In genomic region chr5:156800982-156801381, GRCh38 we compare ENCODE assay signal across 35 cellular contexts. TPM values are rescaled to one million over a fixed set of nuclear protein-coding genes. Genes with fewer than 3 reads are reported as not detected.
A peak's percentile ranks its signal among the peaks of the same experiment; 100 is the strongest.
DNase-seq lines count a peak whose midpoint lies in the region; ATAC-seq, FAIRE-seq and TF ChIP-seq lines count a peak whose summit lies in the region.
"Had no signal": no experiment of that assay in that cellular context is flagged by ENCODE, and none has a peak within 500 bp of the region (broad histone marks: within the 10 kb centered on the region; RNA-seq: fewer than 3 reads in every experiment).

No MANE protein-coding gene starts in this region.

- no peaks in the 10 kb centered on the region; a peak in 1 of 5 replicates for H3K27me3 ChIP-seq in HepG2 (ENCODE audit: control insufficient read depth in 1 of 2, insufficient read depth in 2 of 2, low read length in 2 of 2)
- no peaks in the 10 kb centered on the region for H3K27me3 ChIP-seq in right lobe of liver
- H3K27me3 ChIP-seq in iPS-18a (ENCODE audit: control insufficient read depth, insufficient read depth, low read length), result no peaks in the 10 kb centered on the region
- H3K27me3 ChIP-seq in CD8-positive, alpha-beta T cell (ENCODE audit: insufficient read depth, low read length), result no peaks in the 10 kb centered on the region
- H3K27me3 ChIP-seq: ascending aorta, BLaER1, cardiac muscle cell, esophagus muscularis mucosa, foreskin keratinocyte, heart right ventricle, sigmoid colon, upper lobe of left lung had no signal

- no peak for FAIRE-seq in HepG2 (lab: Jason Lieb, UNC)
- FAIRE-seq: K562 had no signal

- no peaks in the 10 kb centered on the region for H3K9me3 Mint-ChIP-seq in CD8-positive, alpha-beta T cell
- H3K9me3 Mint-ChIP-seq: stimulated activated memory B cell treated with anti-CD40 and anti-IgM and Interleukin-4, amounts not matched to agents 10 μg/mL and 1 μg/mL and 100 μg/mL, for 72 hours had no signal

- TF ChIP-seq EP300 in HepG2 (IDR thresholded peaks at IDR 0.05; ENCODE audit: low read depth in 2 of 2, low read length in 2 of 2) (no peak), HepG2 (CRISPR knock-in tag; IDR thresholded peaks at IDR 0.05; ENCODE audit: borderline replicate concordance) (no peak)

- no TSS peak for BruUV-seq in HepG2 (replicated peaks; lab: Mats Ljungman, UMichigan)

- 0 out of 2 replicates have a peak, but pooled peaks have one; percentile 10 for TF ChIP-seq CTCF in HepG2 (CRISPR knock-in tag; IDR thresholded peaks at IDR 0.05)
- no peak for TF ChIP-seq CTCF in right lobe of liver (IDR thresholded peaks at IDR 0.05)
- TF ChIP-seq CTCF in CD8-positive, alpha-beta T cell (IDR thresholded peaks at IDR 0.05), result no peak

- no peak for DNase-seq in HepG2 (ENCODE audit: low spot score)
- no peak for DNase-seq in right lobe of liver
- peak; percentile 54 for DNase-seq in NCI-H69 (lab: John Stamatoyannopoulos, UW)
- no peak for DNase-seq in CD8-positive, alpha-beta T cell
- DNase-seq in activated CD4-positive, alpha-beta T cell treated with anti-CD3 and anti-CD28 coated beads, Interleukin-2, amount 50 U/mL, for 1 hour, result no peak
- DNase-seq: activated CD4-positive, alpha-beta T cell treated with anti-CD3 and anti-CD28 coated beads, Interleukin-2, amount 50 U/mL, for 4 hours; activated CD4-positive, CD25-positive, alpha-beta regulatory T cell; activated CD8-positive, alpha-beta memory T cell treated with anti-CD3 and anti-CD28 coated beads, Interleukin-2, amount 50 U/mL, for 48 hours; activated naive CD8-positive, alpha-beta T cell treated with anti-CD3 and anti-CD28 coated beads, Interleukin-2, amount 10 ng/mL, durations not matched to agents 7 days and 5 days; cortex of kidney; DND-41; foreskin keratinocyte; heart right ventricle; left colon; mammary epithelial cell; MG63; NCI-H1436; NCI-H2107; NCI-H446; NK-92 treated with Interleukin-12 subunit alpha and Interleukin-12 subunit beta, amount 100 ng/mL, for 24 hours; PC-9; SHP77; sigmoid colon; stimulated activated CD4-positive, alpha-beta T cell treated with anti-CD3 and anti-CD28 coated beads, Interleukin-4, amount 100 ng/mL, for 4 hours; SW 1271; upper lobe of left lung had no signal

- POLR2A ChIA-PET in HepG2 (lab: Yijun Ruan, JAX), result no interaction called here
- POLR2A ChIA-PET in CD8-positive, alpha-beta T cell (lab: Charles Lee), result no interaction called here

- ATAC-seq in HepG2, result no peak
- no peak for ATAC-seq in right lobe of liver
- ATAC-seq in GM19395 (IDR thresholded peaks at IDR 0.05; ENCODE audit: unreplicated experiment), result no peak
- ATAC-seq in CD8-positive, alpha-beta T cell, result no peak
- ATAC-seq: foreskin keratinocyte; heart right ventricle; K562; left colon; stimulated activated memory B cell treated with anti-CD40 and anti-IgM and Interleukin-4, amounts not matched to agents 10 μg/mL and 1 μg/mL and 100 μg/mL, for 72 hours had no signal

- no peak overlapping the region for H3K9ac ChIP-seq in HepG2 (ENCODE audit: insufficient read depth, low read depth, low read length)
- H3K9ac ChIP-seq in iPS-18a (ENCODE audit: low read length), result peak overlapping the region; percentile 36
- H3K9ac ChIP-seq: BLaER1 had no signal

- no peaks in the 10 kb centered on the region for H3K36me3 Mint-ChIP-seq in CD8-positive, alpha-beta T cell
- H3K36me3 Mint-ChIP-seq: stimulated activated memory B cell treated with anti-CD40 and anti-IgM and Interleukin-4, amounts not matched to agents 10 μg/mL and 1 μg/mL and 100 μg/mL, for 72 hours had no signal

- H3K27me3 Mint-ChIP-seq in CD8-positive, alpha-beta T cell (ENCODE audit: low read depth), result peaks cover 10% of the 10 kb centered on the region

- H4K20me1 ChIP-seq in HepG2 (ENCODE audit: insufficient read depth, low read length), result no peaks in the 10 kb centered on the region
- H4K20me1 ChIP-seq: BLaER1 had no signal

- H3K4me1 Mint-ChIP-seq in CD8-positive, alpha-beta T cell (ENCODE audit: low read depth), result no peaks in the 10 kb centered on the region
- H3K4me1 Mint-ChIP-seq: stimulated activated memory B cell treated with anti-CD40 and anti-IgM and Interleukin-4, amounts not matched to agents 10 μg/mL and 1 μg/mL and 100 μg/mL, for 72 hours had no signal

- no peaks in the 10 kb centered on the region for H3K36me3 ChIP-seq in HepG2 (replicated peaks in 1 of 2; ENCODE audit: control insufficient read depth in 1 of 2, insufficient read depth in 2 of 2, low read length in 2 of 2)
- H3K36me3 ChIP-seq in right lobe of liver, result no peaks in the 10 kb centered on the region
- H3K36me3 ChIP-seq in iPS-18a (ENCODE audit: control insufficient read depth, low read depth, low read length), result no peaks in the 10 kb centered on the region
- no peaks in the 10 kb centered on the region for H3K36me3 ChIP-seq in CD8-positive, alpha-beta T cell (ENCODE audit: insufficient read depth, low read length)
- H3K36me3 ChIP-seq: ascending aorta, BLaER1, cardiac muscle cell, esophagus muscularis mucosa, heart right ventricle, MG63, prostate gland, sigmoid colon, upper lobe of left lung had no signal

- intact Hi-C loops in HepG2 (cut with micrococcal nuclease; ENCODE audit: unreplicated experiment) (no loop called here), right lobe of liver (cut with DNase I) (no loop called here)
- intact Hi-C loops in CD8-positive, alpha-beta T cell (cut with DNase I, micrococcal nuclease), result no loop called here

- H3K4me2 ChIP-seq in HepG2 (ENCODE audit: low read depth, low read length), result no peak overlapping the region
- H3K4me2 ChIP-seq: BLaER1, PC-9 had no signal

- H2AFZ ChIP-seq in HepG2 (ENCODE audit: low read length), result no peak overlapping the region
- H2AFZ ChIP-seq: PC-9 had no signal

- in situ Hi-C loops in HepG2 (cut with HindIII; ENCODE audit: extremely low pct_ligation_motif_present, low pct_unique_long_range_greater_than_20kb), result no loop called here

- CTCF ChIA-PET in HepG2 (lab: Yijun Ruan, JAX; ENCODE audit: low intra/inter-chr PET ratio, low total read pairs), result no interaction called here
- CTCF ChIA-PET in CD8-positive, alpha-beta T cell (lab: Charles Lee), result no interaction called here

- H3K79me2 ChIP-seq in HepG2 (ENCODE audit: insufficient read depth, low read length), result no peaks in the 10 kb centered on the region

- H3K4me3 Mint-ChIP-seq in CD8-positive, alpha-beta T cell, result no peak overlapping the region
- H3K4me3 Mint-ChIP-seq: activated naive CD8-positive, alpha-beta T cell treated with anti-CD3 and anti-CD28 coated beads, Interleukin-2, amount 10 ng/mL, durations not matched to agents 7 days and 5 days; stimulated activated memory B cell treated with anti-CD40 and anti-IgM and Interleukin-4, amounts not matched to agents 10 μg/mL and 1 μg/mL and 100 μg/mL, for 72 hours had no signal

- H3K27ac ChIP-seq in HepG2 (ENCODE audit: extremely low read length, insufficient read depth, low read length) (no peak overlapping the region), right lobe of liver (no peak overlapping the region), iPS-18a (ENCODE audit: low read length) (peak overlapping the region; percentile 43)
- no peak overlapping the region for H3K27ac ChIP-seq in CD8-positive, alpha-beta T cell (ENCODE audit: low read depth, low read length)
- H3K27ac ChIP-seq: ascending aorta, BLaER1, cardiac muscle cell, esophagus muscularis mucosa, foreskin keratinocyte, heart right ventricle, PC-9, prostate gland, sigmoid colon, upper lobe of left lung had no signal

- no peaks in the 10 kb centered on the region for H3K4me1 ChIP-seq in HepG2 (ENCODE audit: insufficient read depth, low read length)
- no peaks in the 10 kb centered on the region for H3K4me1 ChIP-seq in right lobe of liver
- peaks cover 64% of the 10 kb centered on the region for H3K4me1 ChIP-seq in iPS-18a (ENCODE audit: control insufficient read depth, low read depth, low read length)
- no peaks in the 10 kb centered on the region for H3K4me1 ChIP-seq in CD8-positive, alpha-beta T cell (ENCODE audit: insufficient read depth, low read length)
- H3K4me1 ChIP-seq: ascending aorta, BLaER1, esophagus muscularis mucosa, foreskin keratinocyte, prostate gland, sigmoid colon, upper lobe of left lung had no signal

- TF ChIP-seq POLR2A in HepG2 (IDR thresholded peaks at IDR 0.05; ENCODE audit: insufficient read depth in 1 of 2, low read depth in 2 of 2, low read length in 2 of 2) (no peak), right lobe of liver (IDR thresholded peaks at IDR 0.05) (no peak)

- no peak overlapping the region for H3K27ac Mint-ChIP-seq in CD8-positive, alpha-beta T cell
- H3K27ac Mint-ChIP-seq: activated naive CD8-positive, alpha-beta T cell treated with anti-CD3 and anti-CD28 coated beads, Interleukin-2, amount 10 ng/mL, durations not matched to agents 7 days and 5 days; stimulated activated memory B cell treated with anti-CD40 and anti-IgM and Interleukin-4, amounts not matched to agents 10 μg/mL and 1 μg/mL and 100 μg/mL, for 72 hours had no signal

- no peak for TF ChIP-seq RAD21 in HepG2 (CRISPR knock-in tag; IDR thresholded peaks at IDR 0.05)

- H3K4me3 ChIP-seq in HepG2 (replicated peaks in 1 of 3; ENCODE audit: insufficient read depth in 1 of 3, low read depth in 2 of 3, low read length in 3 of 3), result no peak overlapping the region
- no peak overlapping the region for H3K4me3 ChIP-seq in right lobe of liver
- H3K4me3 ChIP-seq in iPS-18a (ENCODE audit: low read length), result no peak overlapping the region
- H3K4me3 ChIP-seq in CD8-positive, alpha-beta T cell (ENCODE audit: low read depth, low read length), result no peak overlapping the region
- H3K4me3 ChIP-seq: ascending aorta, BLaER1, cardiac muscle cell, esophagus muscularis mucosa, heart right ventricle, K562, MG63, PC-9, prostate gland, sigmoid colon, upper lobe of left lung had no signal

- 3% methylated on average over 3 of the region's 3 CpGs for WGBS in HepG2 (ENCODE audit: low lambda C conversion rate)
- 43% methylated on average over 3 of the region's 3 CpGs for WGBS in right lobe of liver (ENCODE audit: insufficient coverage, low coverage, low lambda C conversion rate, missing lambda C conversion rate)

- H3K9me3 ChIP-seq in HepG2 (ENCODE audit: low read length), result no peaks in the 10 kb centered on the region
- H3K9me3 ChIP-seq in right lobe of liver, result no peaks in the 10 kb centered on the region
- H3K9me3 ChIP-seq in iPS-18a (ENCODE audit: control insufficient read depth, low read depth, low read length), result no peaks in the 10 kb centered on the region
- H3K9me3 ChIP-seq in CD8-positive, alpha-beta T cell (ENCODE audit: low read length), result no peaks in the 10 kb centered on the region
- H3K9me3 ChIP-seq: ascending aorta, esophagus muscularis mucosa, heart right ventricle, MG63, prostate gland, sigmoid colon, upper lobe of left lung had no signal

RNA-seq across cellular contexts. Expression of gene PPP1R2B, which starts 49.1 kb away (rescaled TPM):
- 0.07 and 0.18 TPM in 2 replicates for total RNA-seq in HepG2 (2016; rRNA removed; fragmentation: Illumina TruSeq; extraction: Trizol)
- total RNA-seq in HepG2 (2016; cell fraction: cytosol; rRNA removed; fragmentation: Illumina TruSeq; extraction: Trizol; ENCODE audit: low read depth), result not detected in 2 replicates
- total RNA-seq in HepG2 (2016; cell fraction: insoluble cytoplasmic fraction; rRNA removed; fragmentation: Illumina TruSeq; extraction: Trizol), result 0.09 TPM in 1 of 2 replicates, not detected in the other
- not detected in 2 replicates for total RNA-seq in HepG2 (2016; cell fraction: membrane; rRNA removed; fragmentation: Illumina TruSeq; extraction: Trizol)
- not detected in 2 replicates for total RNA-seq in HepG2 (2016; cell fraction: nucleus; rRNA removed; fragmentation: Illumina TruSeq; extraction: Trizol)
- polyA plus RNA-seq in HepG2 (2011; rRNA removed), result not detected in 2 replicates
- polyA plus RNA-seq in HepG2 (2011; cell fraction: cytosol; rRNA removed), result not detected in 2 replicates
- polyA plus RNA-seq in HepG2 (2011; cell fraction: nucleus; rRNA removed), result not detected in 2 replicates
- polyA plus RNA-seq in HepG2 (2012), result not detected in 2 replicates
- not detected in 2 replicates for polyA plus RNA-seq in HepG2 (2016; cell fraction: cytosol; fragmentation: Illumina TruSeq; extraction: Trizol; ENCODE audit: low read depth)
- polyA plus RNA-seq in HepG2 (2016; cell fraction: insoluble cytoplasmic fraction; fragmentation: Illumina TruSeq; extraction: Trizol; ENCODE audit: low read depth), result not detected in 2 replicates
- not detected in 2 replicates for polyA plus RNA-seq in HepG2 (2016; cell fraction: membrane; fragmentation: Illumina TruSeq; extraction: Trizol; ENCODE audit: low read depth)
- not detected in 2 replicates for polyA plus RNA-seq in HepG2 (2016; cell fraction: nucleus; fragmentation: Illumina TruSeq; extraction: Trizol; ENCODE audit: insufficient read depth, low read depth)
- polyA minus RNA-seq in HepG2 (2011; rRNA and poly(A)+ RNA removed; ENCODE audit: low replicate concordance), result not detected in 2 replicates
- not detected in 2 replicates for polyA minus RNA-seq in HepG2 (2011; cell fraction: cytosol; rRNA and poly(A)+ RNA removed)
- polyA minus RNA-seq in HepG2 (2011; cell fraction: nucleus; rRNA and poly(A)+ RNA removed), result not detected in 2 replicates
- not detected for total RNA-seq in right lobe of liver
- under 1 TPM; 0.31 to 0.33 TPM for total RNA-seq in CD8-positive, alpha-beta T cell
- total RNA-seq: activated naive CD8-positive, alpha-beta T cell treated with anti-CD3 and anti-CD28 coated beads, Interleukin-2, amount 10 ng/mL, durations not matched to agents 7 days and 5 days; ascending aorta; cardiac muscle cell; esophagus muscularis mucosa; foreskin keratinocyte; K562; left colon; mammary epithelial cell; PC-9; sigmoid colon; upper lobe of left lung had no signal
- polyA plus RNA-seq: cardiac muscle cell, mammary epithelial cell had no signal
